8 cellular contexts compared by ENCODE assay signal in genomic region chr6:149235130-149235561, GRCh38.
DNase-seq lines count a peak whose midpoint lies in the region; ATAC-seq and TF ChIP-seq lines count a peak whose summit lies in the region.

No MANE protein-coding gene starts in this region.

- DNase-seq in NCI-H1417 (lab: John Stamatoyannopoulos, UW) (peak; percentile 22 to 78 (median 76)), NCI-H1417 treated with DMSO at 0.1 percent for 48 hours (lab: John Stamatoyannopoulos, UW) (no peak), glomerular endothelial cell (ENCODE audit: extremely low read depth, low read depth, low spot score) (peak; percentile 88), NCI-H1048 (lab: John Stamatoyannopoulos, UW) (no peak)
- DNase-seq in stimulated activated naive CD4-positive, alpha-beta T cell treated with Interleukin-2 at 50 U/mL for 16 hours (lab: John Stamatoyannopoulos, UW), result no peak

- ATAC-seq in GM21390 (IDR thresholded peaks at IDR 0.05; ENCODE audit: unreplicated experiment) (peak; percentile 88), HG03571 (IDR thresholded peaks at IDR 0.05; ENCODE audit: unreplicated experiment) (peak; percentile 73), SK-N-SH treated with all-trans-retinoic acid at 6 μM for 48 hours (peak; percentile 15)

TF ChIP-seq in SK-N-SH treated with all-trans-retinoic acid at 6 μM for 48 hours, 23 proteins besides CTCF, POLR2A, EP300 and RAD21:
- TF ChIP-seq SNAI2 (CRISPR knock-in tag; IDR thresholded peaks at IDR 0.05) (no peak), TCF4 (CRISPR knock-in tag; IDR thresholded peaks at IDR 0.05; ENCODE audit: borderline replicate concordance) (no peak), RARB (CRISPR knock-in tag; IDR thresholded peaks at IDR 0.05) (no peak), ESRRG (CRISPR knock-in tag; IDR thresholded peaks at IDR 0.05) (no peak)
TF ChIP-seq in SK-N-SH treated with all-trans-retinoic acid at 6 μM for 48 hours: peak in this region for 0.

Comparison
In these comparisons a context has a peak if more than half of its experiments do, and no peak if none do; other contexts are left out.
1. DNase-seq: peak in NCI-H1417 (3 of 3) and glomerular endothelial cell (single experiment); none in NCI-H1417 treated with DMSO at 0.1 percent for 48 hours (single experiment), NCI-H1048 (single experiment) and stimulated activated naive CD4-positive, alpha-beta T cell treated with Interleukin-2 at 50 U/mL for 16 hours (single experiment).
2. ATAC-seq: peak in every context shown above with its lines; median percentile 88 in GM21390; 73 in HG03571; 15 in SK-N-SH treated with all-trans-retinoic acid at 6 μM for 48 hours.